8 cellular contexts compared by ENCODE assay signal in genomic region chr15:77821188-77821958, GRCh38.
DNase-seq lines count a peak whose midpoint lies in the region; ATAC-seq lines count a peak whose summit lies in the region.

No MANE protein-coding gene starts in this region.

- no peaks in the 10 kb centered on the region for H3K4me1 Mint-ChIP-seq in activated T-cell treated with anti-CD3 and anti-CD28 coated beads, Interleukin-2, amount 50 U/mL, for 72 hours (ENCODE audit: low read depth)

- intact Hi-C loops in posterior cingulate gyrus (cut with DNase I): loop anchor here (1.0 to 5.0 kb wide), 2 partner anchors 164 to 188 kb away; no protein-coding TSS in a partner anchor

- DNase-seq in AG08396 (ENCODE audit: low spot score): peak; percentile 80
- peak; percentile 58 for DNase-seq in GM19238 (ENCODE audit: insufficient read length, low spot score)
- DNase-seq in NCI-H2227 (lab: John Stamatoyannopoulos, UW; ENCODE audit: unreplicated experiment): peak; percentile 66
- peak; percentile 46 to 56 for DNase-seq in activated T-cell treated with anti-CD3 and anti-CD28 coated beads, Interleukin-2, amount 50 U/mL, for 72 hours
- peak; percentile 49 for DNase-seq in germinal center (ENCODE audit: low spot score)
- peak; percentile 66 to 97 (median 83) for DNase-seq in posterior cingulate gyrus

- ATAC-seq in activated T-cell treated with anti-CD3 and anti-CD28 coated beads, Interleukin-2, amount 50 U/mL, for 72 hours (replicated peaks in 1 of 2): peak; percentile 59 to 64
- no peak for ATAC-seq in GM21737 (IDR thresholded peaks at IDR 0.05; ENCODE audit: unreplicated experiment)
- ATAC-seq in GM19328 (IDR thresholded peaks at IDR 0.05; ENCODE audit: unreplicated experiment): no peak

- no peak overlapping the region for H3K4me3 Mint-ChIP-seq in activated T-cell treated with anti-CD3 and anti-CD28 coated beads, Interleukin-2, amount 50 U/mL, for 72 hours

- no peaks in the 10 kb centered on the region for H3K9me3 Mint-ChIP-seq in activated T-cell treated with anti-CD3 and anti-CD28 coated beads, Interleukin-2, amount 50 U/mL, for 72 hours

- H3K27me3 Mint-ChIP-seq in activated T-cell treated with anti-CD3 and anti-CD28 coated beads, Interleukin-2, amount 50 U/mL, for 72 hours (ENCODE audit: low read depth): peaks cover 35% of the 10 kb centered on the region

- H3K27ac Mint-ChIP-seq in activated T-cell treated with anti-CD3 and anti-CD28 coated beads, Interleukin-2, amount 50 U/mL, for 72 hours: no peak overlapping the region

- H3K36me3 Mint-ChIP-seq in activated T-cell treated with anti-CD3 and anti-CD28 coated beads, Interleukin-2, amount 50 U/mL, for 72 hours (ENCODE audit: insufficient read depth in 2 of 2): peaks cover 0 to 1% of the 10 kb centered on the region in 2 donors

Comparison
In these comparisons a context has a peak if more than half of its experiments do, and no peak if none do; other contexts are left out.
1. ATAC-seq: peak in activated T-cell treated with anti-CD3 and anti-CD28 coated beads, Interleukin-2, amount 50 U/mL, for 72 hours (2 of 2); none in GM21737 (single experiment) and GM19328 (single experiment).
2. Peak in every context shown above with its lines, with median percentiles within 50 percentile points of each other: DNase-seq.